Comparison of ENCODE assay signal across 13 cellular contexts in the genomic region with DNA sequence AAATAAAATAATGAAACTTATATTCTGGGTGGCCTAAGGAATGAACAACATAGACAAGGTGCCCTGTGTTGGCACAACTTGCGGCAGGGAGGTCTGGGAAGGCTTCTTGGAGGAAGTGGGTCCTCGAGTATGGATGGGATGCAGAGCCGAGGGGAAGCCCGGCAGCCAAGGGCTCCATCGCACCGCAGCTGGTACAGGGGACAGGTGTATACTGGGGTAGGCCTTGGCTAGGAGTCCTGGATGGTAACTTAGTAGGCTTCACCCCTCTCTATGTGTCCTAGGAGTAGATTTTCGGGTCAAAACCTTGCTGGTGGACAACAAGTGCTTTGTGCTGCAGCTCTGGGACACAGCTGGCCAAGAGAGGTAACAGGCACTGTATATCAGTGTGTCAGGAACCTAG. TPM values are rescaled to one million over a fixed set of nuclear protein-coding genes. Genes with fewer than 3 reads are reported as not detected.
"Had no signal": no experiment of that assay in that cellular context is flagged by ENCODE, and none has a peak within 500 bp of the region (broad histone marks: within the 10 kb centered on the region; RNA-seq: fewer than 3 reads in every experiment).

No MANE protein-coding gene starts in this region.

- H3K36me3 Mint-ChIP-seq: activated naive CD4-positive, alpha-beta T cell treated with anti-CD3 and anti-CD28 coated beads, Interleukin-2, amount 50 U/mL, for 24 hours; mesothelial cell of epicardium; naive thymus-derived CD4-positive, alpha-beta T cell had no signal

- H3K9me3 ChIP-seq: SJSA1, transverse colon had no signal

- H3K4me3 Mint-ChIP-seq: activated naive CD4-positive, alpha-beta T cell treated with anti-CD3 and anti-CD28 coated beads, Interleukin-2, amount 50 U/mL, for 24 hours; mesothelial cell of epicardium; naive thymus-derived CD4-positive, alpha-beta T cell had no signal

- H3K27ac Mint-ChIP-seq: activated naive CD4-positive, alpha-beta T cell treated with anti-CD3 and anti-CD28 coated beads, Interleukin-2, amount 50 U/mL, for 24 hours; activated T-helper 2 cell treated with anti-CD3 and anti-CD28 coated beads, Interferon-gamma antibody, Interleukin-2, Interleukin-4, amounts not matched to agents 10 μg/mL and 5 μg/mL and 100 μg/mL, durations not matched to agents 14 hours and 24 hours and 36 hours; mesothelial cell of epicardium had no signal

- DNase-seq: activated CD4-positive, alpha-beta T cell treated with anti-CD3 and anti-CD28 coated beads for 4 hours; brain microvascular endothelial cell; cerebellar nuclear complex; dorsolateral prefrontal cortex; kidney glomerular epithelial cell; naive thymus-derived CD4-positive, alpha-beta T cell; stimulated activated CD4-positive, alpha-beta T cell treated with anti-CD3 and anti-CD28 coated beads, Interleukin-15, amount 100 ng/mL, for 24 hours; stimulated activated CD4-positive, alpha-beta T cell treated with anti-CD3 and anti-CD28 coated beads, Interleukin-4, amount 100 ng/mL, for 24 hours; transverse colon had no signal

- ATAC-seq: naive thymus-derived CD4-positive, alpha-beta T cell had no signal

- H3K9me3 Mint-ChIP-seq: activated naive CD4-positive, alpha-beta T cell treated with anti-CD3 and anti-CD28 coated beads, Interleukin-2, amount 50 U/mL, for 24 hours; activated T-helper 2 cell treated with anti-CD3 and anti-CD28 coated beads, Interferon-gamma antibody, Interleukin-2, Interleukin-4, amounts not matched to agents 10 μg/mL and 5 μg/mL and 100 μg/mL, durations not matched to agents 14 hours and 24 hours and 36 hours; mesothelial cell of epicardium had no signal

- H3K27me3 Mint-ChIP-seq: activated naive CD4-positive, alpha-beta T cell treated with anti-CD3 and anti-CD28 coated beads, Interleukin-2, amount 50 U/mL, for 24 hours; naive thymus-derived CD4-positive, alpha-beta T cell had no signal

RNA-seq across cellular contexts. Expression of a gene that starts 28.0 kb away (rescaled TPM):
- total RNA-seq: activated T-helper 2 cell treated with anti-CD3 and anti-CD28 coated beads, Interferon-gamma antibody, Interleukin-2, Interleukin-4, amounts not matched to agents 10 μg/mL and 5 μg/mL and 100 μg/mL, durations not matched to agents 14 hours and 24 hours and 36 hours; SJSA1 had no signal
